ENCODE assay signal across 1 cellular context in genomic region chr7:2233876-2234275, GRCh38.
TF ChIP-seq lines count a peak whose summit lies in the region.

No MANE protein-coding gene starts in this region.

TF ChIP-seq in SK-N-SH treated with all-trans-retinoic acid at 6 μM for 48 hours, 23 proteins besides CTCF, POLR2A, EP300 and RAD21 (continued from another document):
- TF ChIP-seq CREB5 (CRISPR knock-in tag; IDR thresholded peaks at IDR 0.05; ENCODE audit: low read depth) (no peak), PPARA (CRISPR knock-in tag; IDR thresholded peaks at IDR 0.05; ENCODE audit: borderline replicate concordance) (no peak), PATZ1 (CRISPR knock-in tag; IDR thresholded peaks at IDR 0.05; ENCODE audit: borderline replicate concordance) (no peak), ESRRG (CRISPR knock-in tag; IDR thresholded peaks at IDR 0.05) (no peak), GLIS3 (CRISPR knock-in tag; IDR thresholded peaks at IDR 0.05) (no peak), ZFP3 (CRISPR knock-in tag; IDR thresholded peaks at IDR 0.05) (no peak), POU6F1 (CRISPR knock-in tag; IDR thresholded peaks at IDR 0.05; ENCODE audit: borderline replicate concordance, low read depth) (no peak), SNAI2 (CRISPR knock-in tag; IDR thresholded peaks at IDR 0.05) (no peak), ZNF70 (CRISPR knock-in tag; IDR thresholded peaks at IDR 0.05) (no peak)
